In genomic region chr2:217902281-217903141, GRCh38 we compare ENCODE assay signal across 9 cellular contexts.
A peak's percentile ranks its signal among the peaks of the same experiment; 100 is the strongest.
DNase-seq lines count a peak whose midpoint lies in the region; ATAC-seq, FAIRE-seq and TF ChIP-seq lines count a peak whose summit lies in the region.
"Had no signal": no experiment of that assay in that cellular context is flagged by ENCODE, and none has a peak within 500 bp of the region (broad histone marks: within the 10 kb centered on the region; RNA-seq: fewer than 3 reads in every experiment).

No MANE protein-coding gene starts in this region.

- no peaks in the 10 kb centered on the region for H3K27me3 ChIP-seq in adipocyte (replicated peaks; ENCODE audit: control insufficient read depth, insufficient read depth, low read length)

- H3K4me1 ChIP-seq in HEK293 (ENCODE audit: control insufficient read depth, insufficient read depth, low read length) = no peaks in the 10 kb centered on the region
- peaks cover 80% of the 10 kb centered on the region for H3K4me1 ChIP-seq in adipocyte (ENCODE audit: control insufficient read depth, insufficient read depth, low read length)

- H3K36me3 ChIP-seq in HEK293 (ENCODE audit: control insufficient read depth in 2 of 2, insufficient read depth in 1 of 2, low read length in 2 of 2) (no peaks in the 10 kb centered on the region), adipocyte (ENCODE audit: control insufficient read depth, insufficient read depth, low read length, severe bottlenecking) (peaks cover 76% of the 10 kb centered on the region)

- FAIRE-seq in H54 (lab: Jason Lieb, UNC) = no peak
- FAIRE-seq: TTC549 had no signal

- H3K9me3 ChIP-seq in HEK293 (ENCODE audit: control insufficient read depth, insufficient read depth, low read depth, low read length) (no peaks in the 10 kb centered on the region), adipocyte (ENCODE audit: control insufficient read depth, low read length) (no peaks in the 10 kb centered on the region)

- H3K27ac ChIP-seq in HEK293 (ENCODE audit: extremely low read depth, low read depth, low read length) (no peak overlapping the region), skin epidermis (peak overlapping the region; percentile 1 to 85 (median 72))

- CTCF ChIA-PET in HEK293 (lab: Yijun Ruan, JAX) = interaction anchor here (0.7 to 4.6 kb wide), 3 partner anchors 15 to 116 kb away, joined by 3 to 26 read pairs (median 3); no protein-coding TSS in a partner anchor

- POLR2A ChIA-PET in HEK293 (lab: Yijun Ruan, JAX) = no interaction called here

- peak overlapping the region; percentile 76 for H3K9ac ChIP-seq in adipocyte (ENCODE audit: low read length)

- no peak for TF ChIP-seq POLR2A in H54 (IDR thresholded peaks at IDR 0.05; ENCODE audit: low read depth, low read length)

- ATAC-seq in GM21390 (IDR thresholded peaks at IDR 0.05; ENCODE audit: unreplicated experiment) = no peak

- H3K4me3 ChIP-seq in HEK293 (ENCODE audit: low read depth, low read length) (no peak overlapping the region), adipocyte (ENCODE audit: low read length) (peak overlapping the region; percentile 57), skin epidermis (no peak overlapping the region)

- TF ChIP-seq CTCF in HEK293 (tag by site-specific recombination; IDR thresholded peaks at IDR 0.05) = no peak

- peak; percentile 23 for DNase-seq in adipocyte (ENCODE audit: low read depth)
- DNase-seq in iris pigment epithelial cell (ENCODE audit: low read depth) = peak; percentile 69
- no peak for DNase-seq in H54 (ENCODE audit: insufficient read length, low spot score)
- no peak for DNase-seq in H4 (ENCODE audit: low spot score)
- no peak for DNase-seq in midbrain (lab: John Stamatoyannopoulos, UW)

TF ChIP-seq in HEK293, 187 proteins besides CTCF, POLR2A, EP300 and RAD21:
- TF ChIP-seq EGR2 (tag by site-specific recombination; IDR thresholded peaks at IDR 0.05; ENCODE audit: low read depth) (peak; percentile 49), ZNF843 (tag by site-specific recombination; IDR thresholded peaks at IDR 0.05) (no peak), ZFHX2 (tag by site-specific recombination; conservative IDR thresholded peaks at IDR 0.05) (peak; percentile 57), KLF7 (tag by site-specific recombination; IDR thresholded peaks at IDR 0.05; ENCODE audit: borderline replicate concordance) (no peak), ZIC2 (tag by site-specific recombination; IDR thresholded peaks at IDR 0.05) (peak; percentile 64), PRDM1 (tag by site-specific recombination; IDR thresholded peaks at IDR 0.05) (no peak), ZNF707 (tag by site-specific recombination; IDR thresholded peaks at IDR 0.05) (no peak), ZNF121 (tag by site-specific recombination; IDR thresholded peaks at IDR 0.05) (no peak)

Comparison
In these comparisons a context has a peak if more than half of its experiments do, and no peak if none do; other contexts are left out.
1. DNase-seq: peak in adipocyte (single experiment) and iris pigment epithelial cell (single experiment); none in H54 (single experiment), H4 (single experiment) and midbrain (single experiment).